ENCODE assay signal across 1 cellular context in the genomic region with DNA sequence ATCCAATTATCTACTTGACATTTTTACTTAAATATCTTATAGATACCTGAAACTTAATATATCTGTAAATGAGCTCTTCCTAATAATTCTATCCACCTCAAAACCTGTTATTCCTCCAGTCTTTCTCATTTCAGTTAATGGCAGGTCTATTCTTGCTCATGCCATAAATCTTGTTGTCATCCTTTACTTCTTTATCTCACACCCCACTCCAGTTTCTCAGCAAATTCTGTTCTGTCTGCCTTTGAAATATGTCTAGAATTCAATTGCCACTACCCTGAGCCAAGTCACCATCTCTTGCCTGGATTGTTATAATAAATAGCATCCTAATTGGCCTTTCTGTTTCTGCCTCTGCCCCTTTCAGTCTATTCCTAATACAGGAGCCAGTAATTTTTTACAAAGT.
A peak's percentile ranks its signal among the peaks of the same experiment; 100 is the strongest.
TF ChIP-seq lines count a peak whose summit lies in the region.

No MANE protein-coding gene starts in this region.

TF ChIP-seq in K562, 482 proteins besides CTCF, POLR2A, EP300 and RAD21 (continued from another document):
- TF ChIP-seq, protein P1, sequence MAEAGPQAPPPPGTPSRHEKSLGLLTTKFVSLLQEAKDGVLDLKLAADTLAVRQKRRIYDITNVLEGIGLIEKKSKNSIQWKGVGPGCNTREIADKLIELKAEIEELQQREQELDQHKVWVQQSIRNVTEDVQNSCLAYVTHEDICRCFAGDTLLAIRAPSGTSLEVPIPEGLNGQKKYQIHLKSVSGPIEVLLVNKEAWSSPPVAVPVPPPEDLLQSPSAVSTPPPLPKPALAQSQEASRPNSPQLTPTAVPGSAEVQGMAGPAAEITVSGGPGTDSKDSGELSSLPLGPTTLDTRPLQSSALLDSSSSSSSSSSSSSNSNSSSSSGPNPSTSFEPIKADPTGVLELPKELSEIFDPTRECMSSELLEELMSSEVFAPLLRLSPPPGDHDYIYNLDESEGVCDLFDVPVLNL (CRISPR knock-in tag; IDR thresholded peaks at IDR 0.05; ENCODE audit: low read depth), result no peak
- TF ChIP-seq ARID1B (IDR thresholded peaks at IDR 0.05), result peak; percentile 86
- TF ChIP-seq, protein P2, sequence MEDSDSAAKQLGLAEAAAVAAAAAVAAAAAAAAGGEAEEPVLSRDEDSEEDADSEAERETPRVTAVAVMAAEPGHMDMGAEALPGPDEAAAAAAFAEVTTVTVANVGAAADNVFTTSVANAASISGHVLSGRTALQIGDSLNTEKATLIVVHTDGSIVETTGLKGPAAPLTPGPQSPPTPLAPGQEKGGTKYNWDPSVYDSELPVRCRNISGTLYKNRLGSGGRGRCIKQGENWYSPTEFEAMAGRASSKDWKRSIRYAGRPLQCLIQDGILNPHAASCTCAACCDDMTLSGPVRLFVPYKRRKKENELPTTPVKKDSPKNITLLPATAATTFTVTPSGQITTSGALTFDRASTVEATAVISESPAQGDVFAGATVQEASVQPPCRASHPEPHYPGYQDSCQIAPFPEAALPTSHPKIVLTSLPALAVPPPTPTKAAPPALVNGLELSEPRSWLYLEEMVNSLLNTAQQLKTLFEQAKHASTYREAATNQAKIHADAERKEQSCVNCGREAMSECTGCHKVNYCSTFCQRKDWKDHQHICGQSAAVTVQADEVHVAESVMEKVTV (CRISPR knock-in tag; IDR thresholded peaks at IDR 0.05), result no peak
- TF ChIP-seq RBM17 (IDR thresholded peaks at IDR 0.05; ENCODE audit: borderline replicate concordance, low read depth, low read length), result no peak
- TF ChIP-seq MAFK (IDR thresholded peaks at IDR 0.05; ENCODE audit: low read length), result no peak
TF ChIP-seq in K562: peak in this region for 23.
